In the genomic region with DNA sequence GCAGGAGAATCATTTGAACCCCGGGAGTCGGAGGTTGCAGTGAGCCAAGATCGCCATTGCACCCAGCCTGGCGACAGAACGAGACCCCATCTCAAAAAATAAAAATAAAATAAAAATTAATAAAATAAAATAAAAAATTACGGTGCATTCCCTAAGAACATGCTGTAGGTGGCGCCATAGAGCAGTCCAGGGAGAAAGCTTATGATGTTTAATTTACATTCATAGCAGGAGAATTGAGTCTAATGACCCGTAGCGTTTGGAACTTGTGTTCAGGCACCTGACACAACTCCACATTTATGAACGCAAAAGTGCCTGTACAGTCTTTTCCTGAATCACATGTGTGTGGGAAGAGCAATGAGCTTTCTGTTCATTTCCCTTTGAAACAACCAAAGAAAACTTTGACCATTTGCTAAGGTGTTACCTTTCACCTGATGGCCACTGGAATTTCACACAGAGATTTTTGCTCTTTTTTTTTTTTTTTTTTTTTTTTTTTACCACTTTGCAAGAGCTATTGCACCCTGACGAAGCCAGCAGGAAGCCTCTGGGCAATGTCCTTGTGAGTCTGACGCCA, we compare ENCODE assay signal across 1 cellular context.
TF ChIP-seq lines count a peak whose summit lies in the region.

No MANE protein-coding gene starts in this region.

TF ChIP-seq in GM23338, 12 proteins besides CTCF, POLR2A, EP300 and RAD21 (continued from another document):
- TF ChIP-seq, protein P1, sequence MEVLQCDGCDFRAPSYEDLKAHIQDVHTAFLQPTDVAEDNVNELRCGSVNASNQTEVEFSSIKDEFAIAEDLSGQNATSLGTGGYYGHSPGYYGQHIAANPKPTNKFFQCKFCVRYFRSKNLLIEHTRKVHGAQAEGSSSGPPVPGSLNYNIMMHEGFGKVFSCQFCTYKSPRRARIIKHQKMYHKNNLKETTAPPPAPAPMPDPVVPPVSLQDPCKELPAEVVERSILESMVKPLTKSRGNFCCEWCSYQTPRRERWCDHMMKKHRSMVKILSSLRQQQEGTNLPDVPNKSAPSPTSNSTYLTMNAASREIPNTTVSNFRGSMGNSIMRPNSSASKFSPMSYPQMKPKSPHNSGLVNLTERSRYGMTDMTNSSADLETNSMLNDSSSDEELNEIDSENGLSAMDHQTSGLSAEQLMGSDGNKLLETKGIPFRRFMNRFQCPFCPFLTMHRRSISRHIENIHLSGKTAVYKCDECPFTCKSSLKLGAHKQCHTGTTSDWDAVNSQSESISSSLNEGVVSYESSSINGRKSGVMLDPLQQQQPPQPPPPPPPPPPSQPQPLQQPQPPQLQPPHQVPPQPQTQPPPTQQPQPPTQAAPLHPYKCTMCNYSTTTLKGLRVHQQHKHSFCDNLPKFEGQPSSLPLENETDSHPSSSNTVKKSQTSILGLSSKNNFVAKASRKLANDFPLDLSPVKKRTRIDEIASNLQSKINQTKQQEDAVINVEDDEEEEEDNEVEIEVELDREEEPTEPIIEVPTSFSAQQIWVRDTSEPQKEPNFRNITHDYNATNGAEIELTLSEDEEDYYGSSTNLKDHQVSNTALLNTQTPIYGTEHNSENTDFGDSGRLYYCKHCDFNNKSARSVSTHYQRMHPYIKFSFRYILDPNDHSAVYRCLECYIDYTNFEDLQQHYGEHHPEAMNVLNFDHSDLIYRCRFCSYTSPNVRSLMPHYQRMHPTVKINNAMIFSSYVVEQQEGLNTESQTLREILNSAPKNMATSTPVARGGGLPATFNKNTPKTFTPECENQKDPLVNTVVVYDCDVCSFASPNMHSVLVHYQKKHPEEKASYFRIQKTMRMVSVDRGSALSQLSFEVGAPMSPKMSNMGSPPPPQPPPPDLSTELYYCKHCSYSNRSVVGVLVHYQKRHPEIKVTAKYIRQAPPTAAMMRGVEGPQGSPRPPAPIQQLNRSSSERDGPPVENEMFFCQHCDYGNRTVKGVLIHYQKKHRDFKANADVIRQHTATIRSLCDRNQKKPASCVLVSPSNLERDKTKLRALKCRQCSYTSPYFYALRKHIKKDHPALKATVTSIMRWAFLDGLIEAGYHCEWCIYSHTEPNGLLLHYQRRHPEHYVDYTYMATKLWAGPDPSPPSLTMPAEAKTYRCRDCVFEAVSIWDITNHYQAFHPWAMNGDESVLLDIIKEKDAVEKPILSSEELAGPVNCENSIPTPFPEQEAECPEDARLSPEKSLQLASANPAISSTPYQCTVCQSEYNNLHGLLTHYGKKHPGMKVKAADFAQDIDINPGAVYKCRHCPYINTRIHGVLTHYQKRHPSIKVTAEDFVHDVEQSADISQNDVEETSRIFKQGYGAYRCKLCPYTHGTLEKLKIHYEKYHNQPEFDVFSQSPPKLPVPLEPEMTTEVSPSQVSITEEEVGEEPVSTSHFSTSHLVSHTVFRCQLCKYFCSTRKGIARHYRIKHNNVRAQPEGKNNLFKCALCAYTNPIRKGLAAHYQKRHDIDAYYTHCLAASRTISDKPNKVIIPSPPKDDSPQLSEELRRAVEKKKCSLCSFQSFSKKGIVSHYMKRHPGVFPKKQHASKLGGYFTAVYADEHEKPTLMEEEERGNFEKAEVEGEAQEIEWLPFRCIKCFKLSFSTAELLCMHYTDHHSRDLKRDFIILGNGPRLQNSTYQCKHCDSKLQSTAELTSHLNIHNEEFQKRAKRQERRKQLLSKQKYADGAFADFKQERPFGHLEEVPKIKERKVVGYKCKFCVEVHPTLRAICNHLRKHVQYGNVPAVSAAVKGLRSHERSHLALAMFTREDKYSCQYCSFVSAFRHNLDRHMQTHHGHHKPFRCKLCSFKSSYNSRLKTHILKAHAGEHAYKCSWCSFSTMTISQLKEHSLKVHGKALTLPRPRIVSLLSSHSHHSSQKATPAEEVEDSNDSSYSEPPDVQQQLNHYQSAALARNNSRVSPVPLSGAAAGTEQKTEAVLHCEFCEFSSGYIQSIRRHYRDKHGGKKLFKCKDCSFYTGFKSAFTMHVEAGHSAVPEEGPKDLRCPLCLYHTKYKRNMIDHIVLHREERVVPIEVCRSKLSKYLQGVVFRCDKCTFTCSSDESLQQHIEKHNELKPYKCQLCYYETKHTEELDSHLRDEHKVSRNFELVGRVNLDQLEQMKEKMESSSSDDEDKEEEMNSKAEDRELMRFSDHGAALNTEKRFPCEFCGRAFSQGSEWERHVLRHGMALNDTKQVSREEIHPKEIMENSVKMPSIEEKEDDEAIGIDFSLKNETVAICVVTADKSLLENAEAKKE (CRISPR knock-in tag; IDR thresholded peaks at IDR 0.05) = no peak
- TF ChIP-seq NANOG (IDR thresholded peaks at IDR 0.05; ENCODE audit: borderline replicate concordance) = no peak
- TF ChIP-seq, protein P2, sequence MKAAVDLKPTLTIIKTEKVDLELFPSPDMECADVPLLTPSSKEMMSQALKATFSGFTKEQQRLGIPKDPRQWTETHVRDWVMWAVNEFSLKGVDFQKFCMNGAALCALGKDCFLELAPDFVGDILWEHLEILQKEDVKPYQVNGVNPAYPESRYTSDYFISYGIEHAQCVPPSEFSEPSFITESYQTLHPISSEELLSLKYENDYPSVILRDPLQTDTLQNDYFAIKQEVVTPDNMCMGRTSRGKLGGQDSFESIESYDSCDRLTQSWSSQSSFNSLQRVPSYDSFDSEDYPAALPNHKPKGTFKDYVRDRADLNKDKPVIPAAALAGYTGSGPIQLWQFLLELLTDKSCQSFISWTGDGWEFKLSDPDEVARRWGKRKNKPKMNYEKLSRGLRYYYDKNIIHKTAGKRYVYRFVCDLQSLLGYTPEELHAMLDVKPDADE (IDR thresholded peaks at IDR 0.05) = no peak
